Comparison of ENCODE assay signal across 35 cellular contexts in the genomic region with DNA sequence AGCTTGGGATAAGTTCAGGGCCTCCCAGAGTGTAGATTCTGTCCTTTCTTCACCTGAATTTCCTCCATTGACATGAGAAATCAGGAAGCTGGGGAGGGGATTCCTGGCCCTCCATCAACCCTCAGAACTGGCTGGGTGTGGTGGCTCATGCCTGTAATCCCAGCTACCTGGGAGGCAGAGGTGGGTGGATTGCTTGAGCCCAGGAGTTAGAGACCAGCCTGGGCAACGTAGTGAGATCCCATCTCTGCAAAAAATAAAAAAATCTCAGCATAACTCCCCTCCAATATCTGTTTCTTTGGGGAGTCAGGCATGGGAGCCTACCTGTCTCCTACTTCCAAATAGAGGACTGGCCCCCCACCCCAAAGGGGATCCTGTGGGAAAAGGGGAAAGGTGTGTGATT. TPM values are rescaled to one million over a fixed set of nuclear protein-coding genes. Genes with fewer than 3 reads are reported as not detected.
"Had no signal": no experiment of that assay in that cellular context is flagged by ENCODE, and none has a peak within 500 bp of the region (broad histone marks: within the 10 kb centered on the region; RNA-seq: fewer than 3 reads in every experiment).

No MANE protein-coding gene starts in this region.

- H3K27ac Mint-ChIP-seq: activated CD4-positive, alpha-beta memory T cell treated with anti-CD3 and anti-CD28 coated beads, Interleukin-2, amount 10 ng/mL, durations not matched to agents 7 days and 5 days; activated CD4-positive, alpha-beta T cell treated with anti-CD3 and anti-CD28 coated beads for 36 hours; activated CD4-positive, alpha-beta T cell treated with anti-CD3 and anti-CD28 coated beads, Interleukin-2, amount 10 ng/mL, durations not matched to agents 7 days and 5 days; activated CD8-positive, alpha-beta memory T cell treated with anti-CD3 and anti-CD28 coated beads, Interleukin-2, amount 10 ng/mL, durations not matched to agents 7 days and 5 days; activated CD8-positive, alpha-beta T cell treated with anti-CD3 and anti-CD28 coated beads, Interleukin-2, amount 10 ng/mL, durations not matched to agents 7 days and 5 days; activated naive CD4-positive, alpha-beta T cell treated with anti-CD3 and anti-CD28 coated beads for 36 hours; activated naive CD4-positive, alpha-beta T cell treated with anti-CD3 and anti-CD28 coated beads, Interleukin-2, amount 50 U/mL, for 72 hours; activated naive CD8-positive, alpha-beta T cell treated with anti-CD3 and anti-CD28 coated beads for 36 hours; activated T-cell treated with anti-CD3 and anti-CD28 coated beads, Interleukin-2, amount 50 U/mL, for 24 hours; activated T-helper 2 cell treated with anti-CD3 and anti-CD28 coated beads, Interferon-gamma antibody, Interleukin-2, Interleukin-4, amounts not matched to agents 10 μg/mL and 5 μg/mL and 100 μg/mL, durations not matched to agents 14 hours and 24 hours and 36 hours; T-cell; T-helper 2 cell treated with Interferon-gamma antibody and Interleukin-4, amounts not matched to agents 5 μg/mL and 100 μg/mL, for 36 hours had no signal

- H3K36me3 Mint-ChIP-seq: activated CD8-positive, alpha-beta memory T cell treated with anti-CD3 and anti-CD28 coated beads, Interleukin-2, amount 10 ng/mL, durations not matched to agents 7 days and 5 days; activated naive CD4-positive, alpha-beta T cell treated with anti-CD3 and anti-CD28 coated beads, Interleukin-2, amount 50 U/mL, for 72 hours; activated naive CD8-positive, alpha-beta T cell treated with anti-CD3 and anti-CD28 coated beads for 36 hours; brain; T-cell had no signal

- H3K27ac ChIP-seq: ascending aorta, cardiac muscle cell, VCaP had no signal

- H3K27me3 ChIP-seq: ascending aorta, cardiac muscle cell had no signal

- H3K9me3 Mint-ChIP-seq: activated CD4-positive, alpha-beta T cell treated with anti-CD3 and anti-CD28 coated beads, Interleukin-2, amount 10 ng/mL, durations not matched to agents 7 days and 5 days; activated naive CD4-positive, alpha-beta T cell treated with anti-CD3 and anti-CD28 coated beads for 36 hours; activated naive CD4-positive, alpha-beta T cell treated with anti-CD3 and anti-CD28 coated beads, Interleukin-2, amount 50 U/mL, for 72 hours; activated naive CD8-positive, alpha-beta T cell treated with anti-CD3 and anti-CD28 coated beads for 36 hours; activated T-cell treated with anti-CD3 and anti-CD28 coated beads, Interleukin-2, amount 50 U/mL, for 24 hours; activated T-helper 2 cell treated with anti-CD3 and anti-CD28 coated beads, Interferon-gamma antibody, Interleukin-2, Interleukin-4, amounts not matched to agents 10 μg/mL and 5 μg/mL and 100 μg/mL, durations not matched to agents 14 hours and 24 hours and 36 hours; central memory CD8-positive, alpha-beta T cell; T-cell; T-helper 2 cell treated with Interferon-gamma antibody and Interleukin-4, amounts not matched to agents 5 μg/mL and 100 μg/mL, for 36 hours had no signal

- H3K9me3 ChIP-seq: ascending aorta had no signal

- ATAC-seq: activated CD4-positive, alpha-beta T cell treated with anti-CD3 and anti-CD28 coated beads for 36 hours; activated CD4-positive, CD25-positive, alpha-beta regulatory T cell treated with anti-CD3 and anti-CD28 coated beads, Interleukin-2, amount 50 U/mL, for 24 hours; activated CD8-positive, alpha-beta memory T cell treated with anti-CD3 and anti-CD28 coated beads, Interleukin-2, amount 10 ng/mL, durations not matched to agents 7 days and 5 days; activated CD8-positive, alpha-beta T cell treated with anti-CD3 and anti-CD28 coated beads, Interleukin-2, amount 10 ng/mL, durations not matched to agents 7 days and 5 days; activated naive CD4-positive, alpha-beta T cell treated with anti-CD3 and anti-CD28 coated beads, Interleukin-2, amount 50 U/mL, for 72 hours; T-cell had no signal

- H3K4me1 Mint-ChIP-seq: activated CD4-positive, alpha-beta memory T cell treated with anti-CD3 and anti-CD28 coated beads, Interleukin-2, amount 10 ng/mL, durations not matched to agents 7 days and 5 days; activated CD4-positive, alpha-beta T cell treated with anti-CD3 and anti-CD28 coated beads for 36 hours; activated CD4-positive, alpha-beta T cell treated with anti-CD3 and anti-CD28 coated beads, Interleukin-2, amount 10 ng/mL, durations not matched to agents 7 days and 5 days; activated CD8-positive, alpha-beta memory T cell treated with anti-CD3 and anti-CD28 coated beads, Interleukin-2, amount 10 ng/mL, durations not matched to agents 7 days and 5 days; activated naive CD8-positive, alpha-beta T cell treated with anti-CD3 and anti-CD28 coated beads for 36 hours; central memory CD8-positive, alpha-beta T cell; T-cell had no signal

- H3K4me3 ChIP-seq: ascending aorta, cardiac muscle cell had no signal

- H3K4me3 Mint-ChIP-seq: activated CD4-positive, alpha-beta memory T cell treated with anti-CD3 and anti-CD28 coated beads, Interleukin-2, amount 10 ng/mL, durations not matched to agents 7 days and 5 days; activated CD4-positive, alpha-beta T cell treated with anti-CD3 and anti-CD28 coated beads for 36 hours; activated CD4-positive, alpha-beta T cell treated with anti-CD3 and anti-CD28 coated beads, Interleukin-2, amount 10 ng/mL, durations not matched to agents 7 days and 5 days; activated CD8-positive, alpha-beta memory T cell treated with anti-CD3 and anti-CD28 coated beads, Interleukin-2, amount 10 ng/mL, durations not matched to agents 7 days and 5 days; activated CD8-positive, alpha-beta T cell treated with anti-CD3 and anti-CD28 coated beads, Interleukin-2, amount 10 ng/mL, durations not matched to agents 7 days and 5 days; activated naive CD4-positive, alpha-beta T cell treated with anti-CD3 and anti-CD28 coated beads for 36 hours; activated naive CD8-positive, alpha-beta T cell treated with anti-CD3 and anti-CD28 coated beads for 36 hours; activated T-cell treated with anti-CD3 and anti-CD28 coated beads, Interleukin-2, amount 50 U/mL, for 24 hours; brain; central memory CD8-positive, alpha-beta T cell; T-cell; T-helper 2 cell treated with Interferon-gamma antibody and Interleukin-4, amounts not matched to agents 5 μg/mL and 100 μg/mL, for 36 hours had no signal

- H3K27me3 Mint-ChIP-seq: activated CD4-positive, alpha-beta memory T cell treated with anti-CD3 and anti-CD28 coated beads, Interleukin-2, amount 10 ng/mL, durations not matched to agents 7 days and 5 days; activated CD4-positive, alpha-beta T cell treated with anti-CD3 and anti-CD28 coated beads, Interleukin-2, amount 10 ng/mL, durations not matched to agents 7 days and 5 days; activated CD8-positive, alpha-beta memory T cell treated with anti-CD3 and anti-CD28 coated beads, Interleukin-2, amount 10 ng/mL, durations not matched to agents 7 days and 5 days; central memory CD8-positive, alpha-beta T cell had no signal

- H3K4me1 ChIP-seq: ascending aorta had no signal

- H3K36me3 ChIP-seq: ascending aorta, cardiac muscle cell had no signal

- DNase-seq: activated CD4-positive, alpha-beta memory T cell treated with anti-CD3 and anti-CD28 coated beads, Interleukin-2, amount 10 ng/mL, durations not matched to agents 7 days and 5 days; activated CD4-positive, alpha-beta T cell treated with anti-CD3 and anti-CD28 coated beads for 1 hour; activated CD4-positive, alpha-beta T cell treated with anti-CD3 and anti-CD28 coated beads for 36 hours; activated CD4-positive, alpha-beta T cell treated with anti-CD3 and anti-CD28 coated beads for 48 hours; activated CD4-positive, alpha-beta T cell treated with anti-CD3 and anti-CD28 coated beads, Interleukin-2, amount 10 ng/mL, durations not matched to agents 7 days and 5 days; activated CD4-positive, alpha-beta T cell treated with anti-CD3 and anti-CD28 coated beads, Interleukin-2, amount 50 U/mL, for 48 hours; activated CD4-positive, CD25-positive, alpha-beta regulatory T cell; activated CD8-positive, alpha-beta memory T cell treated with anti-CD3 and anti-CD28 coated beads for 24 hours; activated CD8-positive, alpha-beta memory T cell treated with anti-CD3 and anti-CD28 coated beads, Interleukin-2, amount 10 ng/mL, durations not matched to agents 7 days and 5 days; activated CD8-positive, alpha-beta memory T cell treated with anti-CD3 and anti-CD28 coated beads, Interleukin-2, amount 50 U/mL, for 48 hours; activated CD8-positive, alpha-beta T cell treated with anti-CD3 and anti-CD28 coated beads, Interleukin-2, amount 10 ng/mL, durations not matched to agents 7 days and 5 days; activated effector memory CD4-positive, alpha-beta T cell treated with Interleukin-2 at 50 U/mL for 16 hours; activated gamma-delta T cell; activated naive CD4-positive, alpha-beta T cell; activated naive CD4-positive, alpha-beta T cell treated with anti-CD3 and anti-CD28 coated beads for 36 hours; activated naive CD4-positive, alpha-beta T cell treated with anti-CD3 and anti-CD28 coated beads, Interleukin-2, amount 50 U/mL, for 16 hours; activated naive CD8-positive, alpha-beta T cell treated with anti-CD3 and anti-CD28 coated beads for 36 hours; activated T-cell treated with anti-CD3 and anti-CD28 coated beads, Interleukin-2, amount 50 U/mL, for 24 hours; activated T-cell treated with anti-CD3 and anti-CD28 coated beads, Interleukin-2, amount 50 U/mL, for 48 hours; amygdala; anterior cingulate cortex; cerebellar nuclear complex; T-cell; T-helper 2 cell; T-helper 9 cell had no signal

RNA-seq across cellular contexts. Expression of a gene that starts 59.8 kb away (rescaled TPM):
- total RNA-seq: activated CD4-positive, alpha-beta memory T cell treated with anti-CD3 and anti-CD28 coated beads, Interleukin-2, amount 10 ng/mL, durations not matched to agents 7 days and 5 days; activated CD4-positive, alpha-beta T cell treated with anti-CD3 and anti-CD28 coated beads for 36 hours; activated CD4-positive, alpha-beta T cell treated with anti-CD3 and anti-CD28 coated beads, Interleukin-2, amount 10 ng/mL, durations not matched to agents 7 days and 5 days; activated CD8-positive, alpha-beta memory T cell treated with anti-CD3 and anti-CD28 coated beads, Interleukin-2, amount 10 ng/mL, durations not matched to agents 7 days and 5 days; activated CD8-positive, alpha-beta T cell treated with anti-CD3 and anti-CD28 coated beads, Interleukin-2, amount 10 ng/mL, durations not matched to agents 7 days and 5 days; activated naive CD4-positive, alpha-beta T cell treated with anti-CD3 and anti-CD28 coated beads for 36 hours; activated naive CD4-positive, alpha-beta T cell treated with anti-CD3 and anti-CD28 coated beads, Interleukin-2, amount 50 U/mL, for 72 hours; activated naive CD8-positive, alpha-beta T cell treated with anti-CD3 and anti-CD28 coated beads for 36 hours; activated T-helper 2 cell treated with anti-CD3 and anti-CD28 coated beads, Interferon-gamma antibody, Interleukin-2, Interleukin-4, amounts not matched to agents 10 μg/mL and 5 μg/mL and 100 μg/mL, durations not matched to agents 14 hours and 24 hours and 36 hours; T-helper 1 cell treated with Interleukin-12 subunit alpha and Interleukin-12 subunit beta and Interleukin-4 antibody, amounts not matched to agents 30 ng/mL and 1 ng/mL, for 36 hours had no signal
